Comparison of ENCODE assay signal across 28 cellular contexts in genomic region chr5:54975701-54976100, GRCh38. TPM values are rescaled to one million over a fixed set of nuclear protein-coding genes. Genes with fewer than 3 reads are reported as not detected.
"Had no signal": no experiment of that assay in that cellular context is flagged by ENCODE, and none has a peak within 500 bp of the region (broad histone marks: within the 10 kb centered on the region; RNA-seq: fewer than 3 reads in every experiment).

No MANE protein-coding gene starts in this region.

- H3K36me3 Mint-ChIP-seq: activated CD4-positive, alpha-beta memory T cell treated with anti-CD3 and anti-CD28 coated beads for 36 hours had no signal

- H3K27me3 Mint-ChIP-seq: activated CD4-positive, alpha-beta memory T cell treated with anti-CD3 and anti-CD28 coated beads for 36 hours; activated naive CD8-positive, alpha-beta T cell had no signal

- H3K27ac ChIP-seq: body of pancreas, cardiac muscle cell, colonic mucosa, dorsolateral prefrontal cortex, esophagus squamous epithelium had no signal

- H3K36me3 ChIP-seq: cardiac muscle cell, colonic mucosa, esophagus squamous epithelium had no signal

- DNase-seq: activated CD4-positive, alpha-beta memory T cell treated with anti-CD3 and anti-CD28 coated beads for 36 hours; activated CD4-positive, alpha-beta T cell treated with anti-CD3 and anti-CD28 coated beads for 1 hour; activated CD4-positive, alpha-beta T cell treated with anti-CD3 and anti-CD28 coated beads for 4 hours; activated CD4-positive, CD25-positive, alpha-beta regulatory T cell; activated effector memory CD4-positive, alpha-beta T cell treated with anti-CD3 and anti-CD28 coated beads, Interleukin-2, amount 50 U/mL, for 16 hours; activated naive CD4-positive, alpha-beta T cell treated with anti-CD3 and anti-CD28 coated beads for 36 hours; activated T-cell treated with anti-CD3 and anti-CD28 coated beads, Interleukin-2, amount 50 U/mL, for 1 hour; activated T-cell treated with anti-CD3 and anti-CD28 coated beads, Interleukin-2, amount 50 U/mL, for 48 hours; amniotic stem cell; anterior cingulate cortex; body of pancreas; central memory CD4-positive, alpha-beta T cell; cerebellar nuclear complex; colonic mucosa; dorsolateral prefrontal cortex; effector memory CD4-positive, alpha-beta T cell; endodermal cell; erythroblast; esophagus squamous epithelium; foreskin melanocyte; head of caudate nucleus; T-helper 2 cell had no signal

- H3K4me1 ChIP-seq: body of pancreas, colonic mucosa, esophagus squamous epithelium had no signal

- H3K9me3 Mint-ChIP-seq: activated CD4-positive, alpha-beta memory T cell treated with anti-CD3 and anti-CD28 coated beads for 36 hours; activated naive CD4-positive, alpha-beta T cell treated with anti-CD3 and anti-CD28 coated beads for 36 hours; activated T-helper 1 cell treated with anti-CD3 and anti-CD28 coated beads, Interleukin-12 subunit alpha, Interleukin-12 subunit beta, Interleukin-2, Interleukin-4 antibody, amounts not matched to agents 30 ng/mL and 10 ng/mL and 1 ng/mL, durations not matched to agents 14 hours and 24 hours and 36 hours; activated T-helper 2 cell treated with anti-CD3 and anti-CD28 coated beads, Interferon-gamma antibody, Interleukin-2, Interleukin-4, amounts not matched to agents 10 μg/mL and 5 μg/mL and 100 μg/mL, durations not matched to agents 14 hours and 24 hours and 36 hours; endodermal cell had no signal

- H3K9me3 ChIP-seq: body of pancreas, colonic mucosa, esophagus squamous epithelium had no signal

- H3K27ac Mint-ChIP-seq: activated CD4-positive, alpha-beta memory T cell treated with anti-CD3 and anti-CD28 coated beads for 36 hours; activated naive CD4-positive, alpha-beta T cell treated with anti-CD3 and anti-CD28 coated beads for 36 hours; activated naive CD8-positive, alpha-beta T cell; activated T-helper 1 cell treated with anti-CD3 and anti-CD28 coated beads, Interleukin-12 subunit alpha, Interleukin-12 subunit beta, Interleukin-2, Interleukin-4 antibody, amounts not matched to agents 30 ng/mL and 10 ng/mL and 1 ng/mL, durations not matched to agents 14 hours and 24 hours and 36 hours; activated T-helper 2 cell treated with anti-CD3 and anti-CD28 coated beads, Interferon-gamma antibody, Interleukin-2, Interleukin-4, amounts not matched to agents 10 μg/mL and 5 μg/mL and 100 μg/mL, durations not matched to agents 14 hours and 24 hours and 36 hours; endodermal cell had no signal

- H3K4me3 Mint-ChIP-seq: activated CD4-positive, alpha-beta memory T cell treated with anti-CD3 and anti-CD28 coated beads for 36 hours; activated naive CD4-positive, alpha-beta T cell treated with anti-CD3 and anti-CD28 coated beads for 36 hours; activated naive CD8-positive, alpha-beta T cell; activated T-helper 1 cell treated with anti-CD3 and anti-CD28 coated beads, Interleukin-12 subunit alpha, Interleukin-12 subunit beta, Interleukin-2, Interleukin-4 antibody, amounts not matched to agents 30 ng/mL and 10 ng/mL and 1 ng/mL, durations not matched to agents 14 hours and 24 hours and 36 hours; endodermal cell had no signal

- H3K4me3 ChIP-seq: body of pancreas, cardiac muscle cell, colonic mucosa, dorsolateral prefrontal cortex, esophagus squamous epithelium had no signal

- H3K4me1 Mint-ChIP-seq: endodermal cell had no signal

- H3K27me3 ChIP-seq: body of pancreas, cardiac muscle cell, colonic mucosa had no signal

RNA-seq across cellular contexts. Expression of gene ESM1, which starts 9.7 kb away (rescaled TPM):
- total RNA-seq: activated naive CD4-positive, alpha-beta T cell treated with anti-CD3 and anti-CD28 coated beads for 36 hours; activated T-helper 1 cell treated with anti-CD3 and anti-CD28 coated beads, Interleukin-12 subunit alpha, Interleukin-12 subunit beta, Interleukin-2, Interleukin-4 antibody, amounts not matched to agents 30 ng/mL and 10 ng/mL and 1 ng/mL, durations not matched to agents 14 hours and 24 hours and 36 hours; endodermal cell had no signal

RNA-seq across cellular contexts. Expression of gene GZMK, which starts 48.4 kb away (rescaled TPM):
- total RNA-seq: activated naive CD4-positive, alpha-beta T cell treated with anti-CD3 and anti-CD28 coated beads for 36 hours; cardiac muscle cell; fibroblast of lung; fibroblast of villous mesenchyme had no signal
- polyA plus RNA-seq: cardiac muscle cell, fibroblast of lung had no signal
